ENCODE assay signal across 3 cellular contexts in genomic region chr19:3066482-3067049, GRCh38.
TF ChIP-seq lines count a peak whose summit lies in the region.

No MANE protein-coding gene starts in this region.

TF ChIP-seq in SK-N-SH, 30 proteins besides CTCF, POLR2A, EP300 and RAD21:
- TF ChIP-seq ELF1 (IDR thresholded peaks at IDR 0.05), result no peak

TF ChIP-seq in SK-N-SH treated with all-trans-retinoic acid at 6 μM for 48 hours, 23 proteins besides CTCF, POLR2A, EP300 and RAD21:
- no peak for TF ChIP-seq CREB5 (CRISPR knock-in tag; IDR thresholded peaks at IDR 0.05; ENCODE audit: low read depth)
- no peak for TF ChIP-seq POU6F1 (CRISPR knock-in tag; IDR thresholded peaks at IDR 0.05; ENCODE audit: borderline replicate concordance, low read depth)
- no peak for TF ChIP-seq ARNTL (CRISPR knock-in tag; IDR thresholded peaks at IDR 0.05; ENCODE audit: borderline replicate concordance, low read depth)
- TF ChIP-seq TCF4 (CRISPR knock-in tag; IDR thresholded peaks at IDR 0.05; ENCODE audit: borderline replicate concordance), result no peak
- TF ChIP-seq SNAI2 (CRISPR knock-in tag; IDR thresholded peaks at IDR 0.05), result no peak
- TF ChIP-seq TOX (CRISPR knock-in tag; IDR thresholded peaks at IDR 0.05; ENCODE audit: borderline replicate concordance), result no peak
- TF ChIP-seq PATZ1 (CRISPR knock-in tag; IDR thresholded peaks at IDR 0.05; ENCODE audit: borderline replicate concordance), result no peak
- no peak for TF ChIP-seq ZNF70 (CRISPR knock-in tag; IDR thresholded peaks at IDR 0.05)
TF ChIP-seq in SK-N-SH treated with all-trans-retinoic acid at 6 μM for 48 hours: peak in this region for 0.

TF ChIP-seq in K562, 482 proteins besides CTCF, POLR2A, EP300 and RAD21:
- TF ChIP-seq UBTF (IDR thresholded peaks at IDR 0.05; ENCODE audit: borderline replicate concordance in 1 of 2, low read depth in 2 of 2, low read length in 2 of 2) (no peak), SP2 (IDR thresholded peaks at IDR 0.05; ENCODE audit: extremely low read depth, low read depth, low read length, poor library complexity, severe bottlenecking) (no peak), ZNF277 (CRISPR knock-in tag; IDR thresholded peaks at IDR 0.05; ENCODE audit: borderline replicate concordance) (no peak), RBM25 (IDR thresholded peaks at IDR 0.05; ENCODE audit: low read depth, low read length, severe bottlenecking) (peak; percentile 46), ZFP36 (IDR thresholded peaks at IDR 0.05; ENCODE audit: low read depth, low read length, partially characterized antibody) (peak; percentile 39), BCOR (IDR thresholded peaks at IDR 0.05) (0 out of 2 replicates have a peak, but pooled peaks have one; percentile 13), ETV1 (tag; conservative IDR thresholded peaks at IDR 0.05; ENCODE audit: low read depth) (no peak), ZBTB33 (CRISPR knock-in tag; IDR thresholded peaks at IDR 0.05) (peak; percentile 46; the same call in 1 of the 2 replicates), ZNF57 (CRISPR knock-in tag; IDR thresholded peaks at IDR 0.05) (no peak), LEF1 (IDR thresholded peaks at IDR 0.05) (peak; percentile 29; the same call in 1 of the 2 replicates), RNF2 (IDR thresholded peaks at IDR 0.05) (no peak)
